Comparison of ENCODE assay signal across 19 cellular contexts in the genomic region with DNA sequence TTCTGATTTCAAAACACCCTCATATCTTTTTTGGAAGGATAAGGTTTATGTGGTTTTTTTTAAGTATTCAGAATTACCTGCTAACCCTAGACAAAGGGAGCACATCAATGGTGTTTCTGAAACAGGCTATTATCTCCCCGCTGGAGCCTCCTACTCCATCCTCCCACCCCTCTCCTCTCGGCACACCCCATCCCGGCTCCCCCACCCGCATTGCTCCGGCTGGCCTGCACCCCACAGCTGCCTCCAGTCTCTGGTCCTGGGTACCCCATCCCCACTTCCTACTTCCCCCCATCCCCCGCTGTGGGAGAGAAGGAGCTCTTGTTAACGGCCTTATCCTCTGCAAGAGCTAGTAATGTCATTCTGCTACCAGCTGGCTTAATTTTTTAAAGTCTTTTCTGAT.
"Had no signal": no experiment of that assay in that cellular context is flagged by ENCODE, and none has a peak within 500 bp of the region (broad histone marks: within the 10 kb centered on the region; RNA-seq: fewer than 3 reads in every experiment).

No MANE protein-coding gene starts in this region.

- DNase-seq: activated CD4-positive, alpha-beta memory T cell treated with anti-CD3 and anti-CD28 coated beads for 36 hours; activated CD4-positive, alpha-beta T cell treated with anti-CD3 and anti-CD28 coated beads, Interleukin-2, amount 10 ng/mL, durations not matched to agents 24 days and 14 days; activated CD4-positive, CD25-positive, alpha-beta regulatory T cell treated with anti-CD3 and anti-CD28 coated beads, Interleukin-2, amount 50 U/mL, for 72 hours; activated CD8-positive, alpha-beta memory T cell treated with anti-CD3 and anti-CD28 coated beads, Interleukin-2, amount 50 U/mL, for 4 hours; activated gamma-delta T cell treated with Interleukin-2 at 50 U/mL for 16 hours; activated T-cell treated with anti-CD3 and anti-CD28 coated beads, Interleukin-2, amount 50 U/mL, for 1 hour; effector CD4-positive, alpha-beta T cell; esophagus squamous epithelium; foreskin melanocyte; left ventricle myocardium superior; naive thymus-derived CD8-positive, alpha-beta T cell; right cardiac atrium; stimulated activated naive CD4-positive, alpha-beta T cell; T-helper 1 cell; T1000; testis; transverse colon; WERI-Rb-1 had no signal

- H3K4me3 ChIP-seq: esophagus squamous epithelium, testis, transverse colon had no signal

- H3K27ac ChIP-seq: epithelial cell of prostate, esophagus squamous epithelium, testis, transverse colon, WERI-Rb-1 had no signal

- H3K36me3 ChIP-seq: transverse colon had no signal

- H3K9me3 ChIP-seq: esophagus squamous epithelium, testis, transverse colon had no signal

- H3K4me1 ChIP-seq: testis had no signal

- H3K27me3 ChIP-seq: esophagus squamous epithelium, testis, transverse colon had no signal
